In the genomic region with DNA sequence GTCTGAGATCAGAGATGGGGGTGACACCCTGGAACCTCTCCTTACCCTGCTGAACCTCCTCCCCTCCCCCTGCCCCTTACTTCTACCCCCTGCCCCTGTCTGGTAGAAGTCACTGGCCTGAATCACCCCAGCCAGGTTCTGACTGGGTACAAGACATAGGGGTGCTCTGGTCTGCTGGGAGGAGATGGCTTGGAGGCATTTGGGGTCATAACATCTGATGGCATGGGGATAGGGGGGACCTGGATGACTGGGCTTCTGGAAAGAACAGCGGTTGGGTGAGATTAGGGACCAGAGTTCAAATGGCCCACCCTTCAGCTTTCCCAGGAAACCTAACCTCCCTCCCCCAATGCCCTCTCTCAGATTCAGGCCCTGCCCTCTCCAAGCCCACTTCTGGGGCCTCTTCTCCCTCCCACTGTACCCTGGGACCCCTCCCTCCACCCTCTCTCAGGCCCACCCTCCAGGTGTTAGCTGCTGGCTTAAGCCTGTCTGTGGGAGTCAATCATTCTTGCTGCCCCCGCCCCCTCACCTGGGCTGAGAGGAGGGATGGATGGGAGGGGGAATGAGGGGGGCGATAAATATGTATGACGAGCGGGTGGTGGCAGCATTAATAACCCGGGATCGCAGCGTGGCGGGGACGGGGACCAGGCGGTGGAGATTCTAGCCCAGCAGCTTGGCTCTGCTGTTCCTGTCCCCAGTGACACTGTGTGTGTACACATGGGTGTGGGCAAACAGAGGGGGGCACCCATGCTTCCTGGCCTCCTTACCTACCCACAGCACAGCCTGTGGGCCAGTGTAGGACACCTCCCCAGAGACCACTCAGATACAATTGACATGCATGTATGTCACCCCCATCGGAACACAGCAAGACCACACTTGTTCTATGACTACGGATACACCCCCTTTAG, we compare ENCODE assay signal across 14 cellular contexts.
"Had no signal": no experiment of that assay in that cellular context is flagged by ENCODE, and none has a peak within 500 bp of the region (broad histone marks: within the 10 kb centered on the region; RNA-seq: fewer than 3 reads in every experiment).

No MANE protein-coding gene starts in this region.

- H3K36me3 ChIP-seq: brain microvascular endothelial cell, thoracic aorta had no signal

- H3K4me3 Mint-ChIP-seq: activated CD8-positive, alpha-beta T cell treated with anti-CD3 and anti-CD28 coated beads, Interleukin-2, amount 10 ng/mL, durations not matched to agents 7 days and 5 days; dendritic cell treated with granulocyte-macrophage colony-stimulating factor and Interleukin-4, amounts not matched to agents 40 ng/mL and 50 ng/mL, for 4 days; stimulated activated naive CD8-positive, alpha-beta T cell treated with anti-CD3 and anti-CD28 coated beads, Interleukin-15, Interleukin-2, amounts not matched to agents 100 ng/mL and 50 ng/mL, for 24 hours had no signal

- H3K4me3 ChIP-seq: lung, thoracic aorta had no signal

- H3K9me3 ChIP-seq: thoracic aorta had no signal

- H3K27ac Mint-ChIP-seq: activated CD8-positive, alpha-beta T cell treated with anti-CD3 and anti-CD28 coated beads, Interleukin-2, amount 10 ng/mL, durations not matched to agents 7 days and 5 days; dendritic cell treated with granulocyte-macrophage colony-stimulating factor and Interleukin-4, amounts not matched to agents 40 ng/mL and 50 ng/mL, for 4 days; stimulated activated naive CD8-positive, alpha-beta T cell treated with anti-CD3 and anti-CD28 coated beads, Interleukin-15, Interleukin-2, amounts not matched to agents 100 ng/mL and 50 ng/mL, for 24 hours had no signal

- H3K27ac ChIP-seq: brain microvascular endothelial cell, thoracic aorta, VCaP had no signal

- DNase-seq: activated CD4-positive, alpha-beta T cell treated with anti-CD3 and anti-CD28 coated beads for 4 hours; activated naive CD4-positive, alpha-beta T cell treated with Interleukin-2 at 50 U/mL for 16 hours; amniotic stem cell; brain microvascular endothelial cell; cerebellar nuclear complex; naive B cell; stimulated activated CD4-positive, alpha-beta T cell treated with anti-CD3 and anti-CD28 coated beads, Interleukin-2, amount 100 ng/mL, for 48 hours had no signal

- ATAC-seq: esophagus mucosa had no signal

- H3K9me3 Mint-ChIP-seq: dendritic cell treated with granulocyte-macrophage colony-stimulating factor and Interleukin-4, amounts not matched to agents 40 ng/mL and 50 ng/mL, for 4 days; stimulated activated naive CD8-positive, alpha-beta T cell treated with anti-CD3 and anti-CD28 coated beads, Interleukin-15, Interleukin-2, amounts not matched to agents 100 ng/mL and 50 ng/mL, for 24 hours had no signal
